17 cellular contexts compared by ENCODE assay signal in the genomic region with DNA sequence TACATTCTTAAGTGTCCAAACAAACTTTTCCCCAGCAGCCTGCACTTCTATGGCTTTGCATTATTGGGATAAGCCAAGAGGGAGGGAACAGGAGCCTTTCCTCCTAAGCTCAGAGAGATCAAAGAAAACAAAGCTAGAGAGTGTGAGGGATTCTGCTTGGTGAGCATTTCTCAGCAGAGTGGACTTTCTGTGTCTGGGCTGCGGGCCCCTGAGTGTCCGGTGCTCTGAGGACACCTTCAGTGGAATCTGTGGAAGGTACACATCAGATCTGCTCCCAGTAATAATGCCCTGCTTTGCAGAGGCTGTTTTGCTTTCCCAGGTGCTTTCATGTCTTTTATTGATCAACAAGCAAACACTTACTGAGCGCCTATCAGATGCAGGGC. TPM values are rescaled to one million over a fixed set of nuclear protein-coding genes. Genes with fewer than 3 reads are reported as not detected.
DNase-seq lines count a peak whose midpoint lies in the region; ATAC-seq, FAIRE-seq and TF ChIP-seq lines count a peak whose summit lies in the region.
"Had no signal": no experiment of that assay in that cellular context is flagged by ENCODE, and none has a peak within 500 bp of the region (broad histone marks: within the 10 kb centered on the region; RNA-seq: fewer than 3 reads in every experiment).

No MANE protein-coding gene starts in this region.

- TF ChIP-seq EP300 in A549 (IDR thresholded peaks at IDR 0.05) (no peak), HepG2 (IDR thresholded peaks at IDR 0.05; ENCODE audit: low read depth in 2 of 2, low read length in 2 of 2) (no peak), HepG2 (CRISPR knock-in tag; IDR thresholded peaks at IDR 0.05; ENCODE audit: borderline replicate concordance) (no peak), sigmoid colon (IDR thresholded peaks at IDR 0.05) (no peak)

- H3K4me1 ChIP-seq in A549 (peaks cover 56% of the 10 kb centered on the region), adipocyte (ENCODE audit: control insufficient read depth, insufficient read depth, low read length) (peaks cover 13% of the 10 kb centered on the region), HepG2 (ENCODE audit: insufficient read depth, low read length) (no peaks in the 10 kb centered on the region), sigmoid colon (peaks cover 0 to 81% (median 68%) of the 10 kb centered on the region in 4 donors), kidney (ENCODE audit: control insufficient read depth in 1 of 2, insufficient read depth in 1 of 2, low read depth in 1 of 2, low read length in 2 of 2) (no peaks in the 10 kb centered on the region), OCI-LY7 (ENCODE audit: insufficient read depth, low read length, poor library complexity, severe bottlenecking) (no peaks in the 10 kb centered on the region)

- WGBS in A549 (ENCODE audit: missing lambda C conversion rate): 91% methylated on average over 3 of the region's 3 CpGs
- WGBS in HepG2 (ENCODE audit: low lambda C conversion rate): 6% methylated on average over 3 of the region's 3 CpGs
- whole genome bisulfite sequencing in sigmoid colon, 2 donors: 75 to 76% methylated on average over 3 of the region's 3 CpGs

- H3K9ac ChIP-seq in adipocyte (ENCODE audit: low read length): peak overlapping the region; percentile 45
- H3K9ac ChIP-seq in HepG2 (ENCODE audit: insufficient read depth, low read depth, low read length): no peak overlapping the region
- H3K9ac ChIP-seq in kidney (ENCODE audit: low read length in 2 of 2): no peak overlapping the region

- DNase-seq in A549 (ENCODE audit: low read depth in 1 of 2, low spot score in 1 of 2) (no peak), adipocyte (ENCODE audit: low read depth) (no peak), HepG2 (ENCODE audit: low spot score) (no peak), sigmoid colon (peak; percentile 67), NCI-H2081 (lab: John Stamatoyannopoulos, UW) (no peak), kidney (no peak), OCI-LY7 (ENCODE audit: low spot score) (no peak)
- DNase-seq in effector CD8-positive, alpha-beta T cell (lab: John Stamatoyannopoulos, UW): no peak
- DNase-seq: ACHN; adrenal gland; CD4-positive, alpha-beta memory T cell; DND-41; NCI-H82; WERI-Rb-1 had no signal

- TF ChIP-seq RAD21 in A549 (conservative IDR thresholded peaks at IDR 0.05 in 1 of 2, IDR thresholded peaks at IDR 0.05 in 1 of 2) (no peak), HepG2 (CRISPR knock-in tag; IDR thresholded peaks at IDR 0.05) (no peak)

- H4K20me1 ChIP-seq in HepG2 (ENCODE audit: insufficient read depth, low read length): no peaks in the 10 kb centered on the region
- no peaks in the 10 kb centered on the region for H4K20me1 ChIP-seq in OCI-LY7 (ENCODE audit: insufficient read depth, low read length)

- H2AFZ ChIP-seq in HepG2 (ENCODE audit: low read length): no peak overlapping the region
- no peak overlapping the region for H2AFZ ChIP-seq in OCI-LY7 (ENCODE audit: low read length)

- H3K4me3 ChIP-seq in A549 (no peak overlapping the region), adipocyte (ENCODE audit: low read length) (no peak overlapping the region), HepG2 (replicated peaks in 1 of 3; ENCODE audit: insufficient read depth in 1 of 3, low read depth in 2 of 3, low read length in 3 of 3) (no peak overlapping the region), sigmoid colon (no peak overlapping the region), kidney (ENCODE audit: low read length in 2 of 2) (no peak overlapping the region), OCI-LY7 (ENCODE audit: low read depth, low read length, poor library complexity, severe bottlenecking) (no peak overlapping the region)
- H3K4me3 ChIP-seq: adrenal gland, lung, upper lobe of left lung had no signal

- H3K4me2 ChIP-seq in A549 (peak overlapping the region; percentile 40), HepG2 (ENCODE audit: low read depth, low read length) (no peak overlapping the region), OCI-LY7 (ENCODE audit: low read length) (no peak overlapping the region)

- peak in 1 of 2 experiments; percentile 24; a peak in 3 of 6 replicates for ATAC-seq in A549
- ATAC-seq in HepG2: peak; percentile 38; the same call in 1 of the 3 replicates

- TF ChIP-seq CTCF in A549 (IDR thresholded peaks at IDR 0.05) (no peak), HepG2 (CRISPR knock-in tag; IDR thresholded peaks at IDR 0.05) (no peak), sigmoid colon (IDR thresholded peaks at IDR 0.05) (no peak), kidney (IDR thresholded peaks at IDR 0.05; ENCODE audit: borderline replicate concordance, extremely low read depth, insufficient read depth) (no peak), OCI-LY7 (conservative IDR thresholded peaks at IDR 0.05; ENCODE audit: low read length) (no peak)

- CTCF ChIA-PET in A549 (lab: Yijun Ruan, JAX) (interaction anchor here (0.8 to 3.6 kb wide), 10 partner anchors 8 to 414 kb away, joined by 3 to 14 read pairs (median 5); partner anchors contain the start of gene KCNMA1), HepG2 (lab: Yijun Ruan, JAX; ENCODE audit: low intra/inter-chr PET ratio, low total read pairs) (no interaction called here), OCI-LY7 (lab: Charles Lee; ENCODE audit: unreplicated experiment) (no interaction called here)

- POLR2A ChIA-PET in A549 (lab: Yijun Ruan, JAX): no interaction called here
- POLR2A ChIA-PET in HepG2 (lab: Yijun Ruan, JAX): no interaction called here
- POLR2A ChIA-PET in OCI-LY7 (lab: Charles Lee): no interaction called here

- no peak for TF ChIP-seq POLR2A in A549 (IDR thresholded peaks at IDR 0.05; ENCODE audit: low read length)
- no peak for TF ChIP-seq POLR2A in HepG2 (IDR thresholded peaks at IDR 0.05; ENCODE audit: insufficient read depth in 1 of 2, low read depth in 2 of 2, low read length in 2 of 2)
- TF ChIP-seq POLR2A in sigmoid colon (IDR thresholded peaks at IDR 0.05): no peak

- intact Hi-C loops in HepG2 (cut with micrococcal nuclease; ENCODE audit: unreplicated experiment): no loop called here
- intact Hi-C loops in sigmoid colon (cut with DNase I): no loop called here
- intact Hi-C loops in kidney (cut with DNase I): no loop called here
- intact Hi-C loops in OCI-LY7 (cut with micrococcal nuclease; ENCODE audit: unreplicated experiment): no loop called here

- H3K9me2 ChIP-seq in OCI-LY7 (ENCODE audit: insufficient read depth, low read length): no peaks in the 10 kb centered on the region

- H3K27ac ChIP-seq in A549: peak overlapping the region; percentile 76 to 82
- H3K27ac ChIP-seq in HepG2 (ENCODE audit: extremely low read length, insufficient read depth, low read length): no peak overlapping the region
- H3K27ac ChIP-seq in sigmoid colon: peak overlapping the region; percentile 86 to 90 (median 87)
- H3K27ac ChIP-seq in kidney (ENCODE audit: low read depth in 2 of 2, low read length in 2 of 2): no peak overlapping the region
- H3K27ac ChIP-seq in OCI-LY7 (ENCODE audit: low read depth, low read length, poor library complexity, severe bottlenecking): no peak overlapping the region
- H3K27ac ChIP-seq: adrenal gland, neutrophil, WERI-Rb-1 had no signal

- in situ Hi-C loops in HepG2 (cut with HindIII; ENCODE audit: extremely low pct_ligation_motif_present, low pct_unique_long_range_greater_than_20kb): no loop called here

- H3K27me3 ChIP-seq in adipocyte (replicated peaks; ENCODE audit: control insufficient read depth, insufficient read depth, low read length): no peaks in the 10 kb centered on the region
- H3K27me3 ChIP-seq in HepG2 (ENCODE audit: control insufficient read depth in 1 of 2, insufficient read depth in 2 of 2, low read length in 2 of 2): peaks cover 3 to 8% of the 10 kb centered on the region in 2 experiments; a peak in 4 of 5 replicates
- H3K27me3 ChIP-seq in sigmoid colon: no peaks in the 10 kb centered on the region
- H3K27me3 ChIP-seq: adrenal gland, neutrophil, upper lobe of left lung had no signal

- H3K36me3 ChIP-seq in adipocyte (ENCODE audit: control insufficient read depth, insufficient read depth, low read length, severe bottlenecking): no peaks in the 10 kb centered on the region
- no peaks in the 10 kb centered on the region for H3K36me3 ChIP-seq in HepG2 (replicated peaks in 1 of 2; ENCODE audit: control insufficient read depth in 1 of 2, insufficient read depth in 2 of 2, low read length in 2 of 2)
- no peaks in the 10 kb centered on the region for H3K36me3 ChIP-seq in sigmoid colon
- no peaks in the 10 kb centered on the region for H3K36me3 ChIP-seq in kidney (ENCODE audit: control insufficient read depth in 1 of 2, insufficient read depth in 2 of 2, low read length in 2 of 2)
- no peaks in the 10 kb centered on the region for H3K36me3 ChIP-seq in OCI-LY7 (ENCODE audit: insufficient read depth, low read length)
- H3K36me3 ChIP-seq: adrenal gland, neutrophil, upper lobe of left lung, WERI-Rb-1 had no signal

- H3K79me2 ChIP-seq in HepG2 (ENCODE audit: insufficient read depth, low read length) (no peaks in the 10 kb centered on the region), OCI-LY7 (ENCODE audit: insufficient read depth, low read depth, low read length) (no peaks in the 10 kb centered on the region)

- BruUV-seq in HepG2 (replicated peaks; lab: Mats Ljungman, UMichigan) (no TSS peak), OCI-LY7 (replicated peaks; lab: Mats Ljungman, UMichigan) (no TSS peak)

- no peaks in the 10 kb centered on the region for H3K9me3 ChIP-seq in A549
- no peaks in the 10 kb centered on the region for H3K9me3 ChIP-seq in adipocyte (ENCODE audit: control insufficient read depth, low read length)
- H3K9me3 ChIP-seq in HepG2 (ENCODE audit: low read length): no peaks in the 10 kb centered on the region
- no peaks in the 10 kb centered on the region for H3K9me3 ChIP-seq in sigmoid colon
- no peaks in the 10 kb centered on the region for H3K9me3 ChIP-seq in kidney (ENCODE audit: control insufficient read depth in 1 of 2, low read length in 2 of 2)
- no peaks in the 10 kb centered on the region for H3K9me3 ChIP-seq in OCI-LY7 (ENCODE audit: low read length)
- H3K9me3 ChIP-seq: adrenal gland, neutrophil, upper lobe of left lung had no signal

- FAIRE-seq in A549 (lab: Jason Lieb, UNC) (no peak), HepG2 (lab: Jason Lieb, UNC) (no peak), kidney (lab: Jason Lieb, UNC) (no peak)

RNA-seq across cellular contexts. Expression of gene KCNMA1, which starts 50.2 kb away (rescaled TPM):
- 14.9 and 16.2 TPM in 2 replicates for polyA plus RNA-seq in A549 (2011; rRNA removed)
- polyA plus RNA-seq in A549 (2012; cell fraction: cytosol; rRNA removed): 36.9 and 42.2 TPM in 2 replicates
- 50.8 and 52.5 TPM in 2 replicates for polyA plus RNA-seq in A549 (2012; cell fraction: nucleus; rRNA removed)
- 30.6 to 36.7 TPM (median 34.2 TPM) in 3 replicates for polyA plus RNA-seq in A549 (2017; fragmentation: RNase III; extraction: RNeasy Plus Mini Kit Qiagen cat#74134 plus additional on column Dnase treatment)
- polyA minus RNA-seq in A549 (2011; rRNA and poly(A)+ RNA removed): 29.5 and 33.5 TPM in 2 replicates
- 0.02 TPM in 1 of 2 replicates, not detected in the other for total RNA-seq in HepG2 (2016; rRNA removed; fragmentation: Illumina TruSeq; extraction: Trizol)
- not detected in 2 replicates for total RNA-seq in HepG2 (2016; cell fraction: cytosol; rRNA removed; fragmentation: Illumina TruSeq; extraction: Trizol; ENCODE audit: low read depth)
- total RNA-seq in HepG2 (2016; cell fraction: insoluble cytoplasmic fraction; rRNA removed; fragmentation: Illumina TruSeq; extraction: Trizol): not detected in 2 replicates
- total RNA-seq in HepG2 (2016; cell fraction: membrane; rRNA removed; fragmentation: Illumina TruSeq; extraction: Trizol): not detected in 2 replicates
- not detected in 2 replicates for total RNA-seq in HepG2 (2016; cell fraction: nucleus; rRNA removed; fragmentation: Illumina TruSeq; extraction: Trizol)
- polyA plus RNA-seq in HepG2 (2011; rRNA removed): not detected in 2 replicates
- not detected in 2 replicates for polyA plus RNA-seq in HepG2 (2011; cell fraction: cytosol; rRNA removed)
- polyA plus RNA-seq in HepG2 (2011; cell fraction: nucleus; rRNA removed): 0.07 TPM in 1 of 2 replicates, not detected in the other
- not detected in 2 replicates for polyA plus RNA-seq in HepG2 (2012)
- polyA plus RNA-seq in HepG2 (2016; cell fraction: cytosol; fragmentation: Illumina TruSeq; extraction: Trizol; ENCODE audit: low read depth): not detected in 2 replicates
- not detected in 2 replicates for polyA plus RNA-seq in HepG2 (2016; cell fraction: insoluble cytoplasmic fraction; fragmentation: Illumina TruSeq; extraction: Trizol; ENCODE audit: low read depth)
- not detected in 2 replicates for polyA plus RNA-seq in HepG2 (2016; cell fraction: membrane; fragmentation: Illumina TruSeq; extraction: Trizol; ENCODE audit: low read depth)
- polyA plus RNA-seq in HepG2 (2016; cell fraction: nucleus; fragmentation: Illumina TruSeq; extraction: Trizol; ENCODE audit: insufficient read depth, low read depth): not detected in 2 replicates
- 0.28 TPM in 1 of 2 replicates, not detected in the other for polyA minus RNA-seq in HepG2 (2011; rRNA and poly(A)+ RNA removed; ENCODE audit: low replicate concordance)
- polyA minus RNA-seq in HepG2 (2011; cell fraction: cytosol; rRNA and poly(A)+ RNA removed): not detected in 2 replicates
- polyA minus RNA-seq in HepG2 (2011; cell fraction: nucleus; rRNA and poly(A)+ RNA removed): not detected in 2 replicates
- 100 to 1,000 TPM; 256 to 427 (median 312) TPM for total RNA-seq in sigmoid colon
- 10 to 100 TPM; 15.3 to 25.3 (median 16.8) TPM for polyA plus RNA-seq in sigmoid colon
- total RNA-seq in kidney: 8.9 TPM
- 4.2 TPM for polyA plus RNA-seq in kidney (ENCODE audit: insufficient read depth, low read depth, low replicate concordance)
- not detected in 2 replicates for total RNA-seq in OCI-LY7 (2014; rRNA removed; shearing (Covaris generic))
- not detected in 2 replicates for total RNA-seq in OCI-LY7 (2022)
- total RNA-seq: CD4-positive, alpha-beta memory T cell had no signal

Comparison
In these comparisons a context has a peak if more than half of its experiments do, and no peak if none do; other contexts are left out.
1. H3K27ac ChIP-seq: peak in A549 (2 of 2) and sigmoid colon (4 of 4); none in HepG2 (single experiment), kidney (0 of 2) and OCI-LY7 (single experiment).
2. RNA of gene KCNMA1, which starts 50.2 kb away (total RNA-seq): 256 to 427 TPM in sigmoid colon; 8.9 TPM in kidney (single experiment), 0.02 TPM in HepG2 and not detected in OCI-LY7; every median in the first group is over 10 times any median in the second.
3. Of the 38 proteins assayed by ChIP-seq in both HepG2 and A549: peak only in HepG2: none; only in A549: MAFK; in both: none; in neither: 37.